ENCODE assay signal across 33 cellular contexts in the genomic region with DNA sequence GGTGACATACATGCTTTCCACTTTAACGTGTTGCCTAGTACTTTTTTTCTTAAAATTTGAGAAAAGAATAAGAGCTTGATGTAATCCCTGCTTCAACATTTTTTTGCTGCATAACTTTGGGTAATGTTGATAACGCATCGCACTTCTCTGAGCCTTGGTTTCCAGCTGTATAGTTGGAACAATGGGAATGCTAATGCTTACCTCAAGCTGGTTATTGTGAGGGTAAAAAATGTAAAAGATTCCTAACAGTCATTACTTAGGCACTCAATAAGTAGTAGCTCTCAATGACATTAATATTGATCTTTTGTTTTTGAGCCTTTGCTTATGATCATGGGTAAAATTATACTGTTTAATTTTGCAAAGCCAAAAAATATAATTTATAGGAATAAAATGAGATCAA.
"Had no signal": no experiment of that assay in that cellular context is flagged by ENCODE, and none has a peak within 500 bp of the region (broad histone marks: within the 10 kb centered on the region; RNA-seq: fewer than 3 reads in every experiment).

No MANE protein-coding gene starts in this region.

- H3K36me3 Mint-ChIP-seq: activated naive CD4-positive, alpha-beta T cell treated with anti-CD3 and anti-CD28 coated beads, Interleukin-2, amount 50 U/mL, for 72 hours; brain had no signal

- H3K27ac Mint-ChIP-seq: activated CD4-positive, alpha-beta T cell treated with anti-CD3 and anti-CD28 coated beads, Interleukin-2, amount 10 ng/mL, durations not matched to agents 24 days and 14 days; activated naive CD4-positive, alpha-beta T cell treated with anti-CD3 and anti-CD28 coated beads for 36 hours; activated naive CD4-positive, alpha-beta T cell treated with anti-CD3 and anti-CD28 coated beads, Interleukin-2, amount 50 U/mL, for 72 hours; activated T-helper 1 cell treated with anti-CD3 and anti-CD28 coated beads, Interleukin-12 subunit alpha, Interleukin-12 subunit beta, Interleukin-2, Interleukin-4 antibody, amounts not matched to agents 30 ng/mL and 10 ng/mL and 1 ng/mL, durations not matched to agents 14 hours and 24 hours and 36 hours had no signal

- H3K4me1 ChIP-seq: adrenal gland had no signal

- DNase-seq: activated CD4-positive, alpha-beta T cell treated with anti-CD3 and anti-CD28 coated beads, Interleukin-2, amount 10 ng/mL, durations not matched to agents 24 days and 14 days; activated CD4-positive, alpha-beta T cell treated with anti-CD3 and anti-CD28 coated beads, Interleukin-2, amount 50 U/mL, for 4 hours; activated CD8-positive, alpha-beta memory T cell treated with anti-CD3 and anti-CD28 coated beads, Interleukin-2, amount 50 U/mL, for 4 hours; activated gamma-delta T cell treated with Interleukin-2 at 50 U/mL for 16 hours; activated naive CD4-positive, alpha-beta T cell treated with anti-CD3 and anti-CD28 coated beads for 36 hours; activated T-cell treated with anti-CD3 and anti-CD28 coated beads for 4 hours; activated T-cell treated with anti-CD3 and anti-CD28 coated beads, Interleukin-2, amount 50 U/mL, for 4 hours; adrenal gland; caudate nucleus; cerebellar nuclear complex; Kasumi-1; KG1; MG63; NCI-H1048; NCI-H1105 treated with DMSO at 0.1 percent for 48 hours; NCI-H1436; NCI-H1694; NCI-H1930; NCI-H2081 treated with DMSO at 0.1 percent for 48 hours; NCI-H226; NCI-H526; NCI-H748 treated with DMSO at 0.1 percent for 48 hours; NK-92 treated with Interleukin-12 subunit alpha and Interleukin-12 subunit beta, amount 100 ng/mL, for 24 hours; OCI-M1; Right ventricle myocardium superior; SW 1271; T-helper 1 cell; T-helper 2 cell; T-helper 9 cell; WERI-Rb-1 had no signal

- H3K4me3 ChIP-seq: adrenal gland, MG63 had no signal

- H3K27me3 Mint-ChIP-seq: activated CD4-positive, alpha-beta T cell treated with anti-CD3 and anti-CD28 coated beads, Interleukin-2, amount 10 ng/mL, durations not matched to agents 24 days and 14 days; brain had no signal

- H3K4me1 Mint-ChIP-seq: activated CD4-positive, alpha-beta T cell treated with anti-CD3 and anti-CD28 coated beads, Interleukin-2, amount 10 ng/mL, durations not matched to agents 24 days and 14 days; brain had no signal

- H3K36me3 ChIP-seq: adrenal gland, MG63, WERI-Rb-1 had no signal

- H3K27me3 ChIP-seq: adrenal gland, MG63 had no signal

- H3K9me3 ChIP-seq: adrenal gland, MG63 had no signal

- H3K4me3 Mint-ChIP-seq: activated CD4-positive, alpha-beta T cell treated with anti-CD3 and anti-CD28 coated beads, Interleukin-2, amount 10 ng/mL, durations not matched to agents 24 days and 14 days; activated naive CD4-positive, alpha-beta T cell treated with anti-CD3 and anti-CD28 coated beads for 36 hours; activated T-cell treated with anti-CD3 and anti-CD28 coated beads, Interleukin-2, amount 50 U/mL, for 4 hours; activated T-helper 1 cell treated with anti-CD3 and anti-CD28 coated beads, Interleukin-12 subunit alpha, Interleukin-12 subunit beta, Interleukin-2, Interleukin-4 antibody, amounts not matched to agents 30 ng/mL and 10 ng/mL and 1 ng/mL, durations not matched to agents 14 hours and 24 hours and 36 hours; brain had no signal

- H3K27ac ChIP-seq: adrenal gland, WERI-Rb-1 had no signal

- ATAC-seq: activated naive CD4-positive, alpha-beta T cell treated with anti-CD3 and anti-CD28 coated beads, Interleukin-2, amount 50 U/mL, for 72 hours; activated T-cell treated with anti-CD3 and anti-CD28 coated beads, Interleukin-2, amount 50 U/mL, for 4 hours had no signal
